Comparison of ENCODE assay signal across 8 cellular contexts in the genomic region with DNA sequence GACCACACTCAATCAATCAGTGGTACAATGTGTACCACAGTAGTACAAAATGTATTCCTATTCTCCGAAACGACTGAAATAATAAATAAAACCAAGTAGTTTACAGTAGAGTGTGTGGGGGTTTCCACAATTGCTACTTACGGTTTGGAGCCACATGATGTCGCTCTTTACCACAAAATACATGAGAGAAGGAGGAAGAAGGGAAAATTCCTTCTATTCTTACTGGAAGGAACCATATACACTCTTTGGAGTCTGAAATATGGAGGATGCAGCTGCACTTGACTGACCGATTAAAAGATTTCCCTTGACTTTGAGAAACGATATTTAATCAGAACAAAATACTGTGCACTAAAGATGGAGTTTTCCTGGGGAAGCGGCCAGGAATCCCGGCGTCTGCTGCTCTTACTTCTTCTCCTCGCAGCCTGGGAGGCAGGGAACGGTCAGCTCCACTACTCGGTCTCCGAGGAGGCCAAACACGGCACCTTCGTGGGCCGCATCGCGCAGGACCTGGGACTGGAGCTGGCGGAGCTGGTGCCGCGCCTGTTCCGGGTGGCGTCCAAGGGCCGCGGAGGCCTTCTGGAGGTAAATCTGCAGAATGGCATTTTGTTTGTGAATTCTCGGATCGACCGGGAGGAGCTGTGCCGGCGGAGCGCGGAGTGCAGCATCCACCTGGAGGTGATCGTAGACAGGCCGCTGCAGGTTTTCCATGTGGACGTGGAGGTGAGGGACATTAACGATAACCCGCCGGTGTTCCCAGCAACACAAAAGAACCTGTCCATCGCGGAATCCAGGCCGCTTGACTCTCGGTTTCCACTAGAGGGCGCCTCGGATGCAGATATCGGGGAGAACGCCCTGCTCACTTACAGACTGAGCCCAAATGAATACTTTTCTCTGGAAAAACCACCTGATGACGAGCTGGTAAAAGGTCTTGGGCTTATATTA. TPM values are rescaled to one million over a fixed set of nuclear protein-coding genes. Genes with fewer than 3 reads are reported as not detected.
DNase-seq lines count a peak whose midpoint lies in the region; ATAC-seq, FAIRE-seq and TF ChIP-seq lines count a peak whose summit lies in the region.

Gene PCDHA4 (plus strand): TSS at position 235 of the 942 bp plus-strand sequence.

- no peak within 1 kb of the TSS for H3K4me3 Mint-ChIP-seq in activated T-helper 1 cell treated with anti-CD3 and anti-CD28 coated beads, Interleukin-12 subunit alpha, Interleukin-12 subunit beta, Interleukin-2, Interleukin-4 antibody, amounts not matched to agents 30 ng/mL and 10 ng/mL and 1 ng/mL, durations not matched to agents 14 hours and 24 hours and 36 hours

- no peak for TF ChIP-seq CTCF in mucosa of descending colon (IDR thresholded peaks at IDR 0.05)

- no peak within 1 kb of the TSS for H3K27ac ChIP-seq in small intestine (ENCODE audit: low read depth in 1 of 2, low read length in 1 of 2)

- H3K36me3 Mint-ChIP-seq in activated T-helper 1 cell treated with anti-CD3 and anti-CD28 coated beads, Interleukin-12 subunit alpha, Interleukin-12 subunit beta, Interleukin-2, Interleukin-4 antibody, amounts not matched to agents 30 ng/mL and 10 ng/mL and 1 ng/mL, durations not matched to agents 14 hours and 24 hours and 36 hours (ENCODE audit: low read depth) = no peaks in the 10 kb centered on the region

- H3K27me3 ChIP-seq in small intestine (ENCODE audit: control insufficient read depth in 2 of 2, insufficient read depth in 2 of 2, low read length in 2 of 2) = peaks cover 0 to 9% of the 10 kb centered on the region in 2 donors

- DNase-seq in DMS53 (lab: John Stamatoyannopoulos, UW) = peak; percentile 92
- DNase-seq in NAMALWA (ENCODE audit: low spot score) = peak; percentile 15
- DNase-seq in dermis blood vessel endothelial cell = peak; percentile 38
- peak; percentile 27 to 45 (median 31) for DNase-seq in mucosa of descending colon
- DNase-seq in activated T-helper 1 cell treated with anti-CD3 and anti-CD28 coated beads, Interleukin-12 subunit alpha, Interleukin-12 subunit beta, Interleukin-2, Interleukin-4 antibody, amounts not matched to agents 30 ng/mL and 10 ng/mL and 1 ng/mL, durations not matched to agents 14 hours and 24 hours and 36 hours (ENCODE audit: low spot score) = no peak
- DNase-seq in small intestine = no peak
- DNase-seq in LoVo (ENCODE audit: low spot score) = no peak

- intact Hi-C loops in mucosa of descending colon (cut with DNase I, micrococcal nuclease) = no loop called here
- intact Hi-C loops in activated T-helper 1 cell treated with anti-CD3 and anti-CD28 coated beads, Interleukin-12 subunit alpha, Interleukin-12 subunit beta, Interleukin-2, Interleukin-4 antibody, amounts not matched to agents 30 ng/mL and 10 ng/mL and 1 ng/mL, durations not matched to agents 14 hours and 24 hours and 36 hours (cut with micrococcal nuclease) = no loop called here

- WGBS in small intestine, 3 donors = 21 to 43% (median 40%) methylated on average over 32 to 38 of the region's 47 CpGs

- FAIRE-seq in small intestine (lab: Jason Lieb, UNC) = no peak

- no peaks in the 10 kb centered on the region for H3K4me1 ChIP-seq in mucosa of descending colon (ENCODE audit: low read depth)
- H3K4me1 ChIP-seq in small intestine (ENCODE audit: control insufficient read depth in 2 of 2, insufficient read depth in 1 of 2, low read depth in 1 of 2, low read length in 1 of 2) = no peaks in the 10 kb centered on the region

- peak; percentile 56 for ATAC-seq in mucosa of descending colon
- no peak for ATAC-seq in GM18873 (IDR thresholded peaks at IDR 0.05; ENCODE audit: low FRiP score, unreplicated experiment)

- no peak within 1 kb of the TSS for H3K4me3 ChIP-seq in mucosa of descending colon
- H3K4me3 ChIP-seq in small intestine (ENCODE audit: low read depth in 1 of 2, low read length in 2 of 2) = no peak within 1 kb of the TSS

- H3K36me3 ChIP-seq in mucosa of descending colon (ENCODE audit: low read depth) (no peaks in the 10 kb centered on the region), small intestine (ENCODE audit: control insufficient read depth in 2 of 2, insufficient read depth in 2 of 2, low read length in 2 of 2) (no peaks in the 10 kb centered on the region)

- H3K27me3 Mint-ChIP-seq in activated T-helper 1 cell treated with anti-CD3 and anti-CD28 coated beads, Interleukin-12 subunit alpha, Interleukin-12 subunit beta, Interleukin-2, Interleukin-4 antibody, amounts not matched to agents 30 ng/mL and 10 ng/mL and 1 ng/mL, durations not matched to agents 14 hours and 24 hours and 36 hours (ENCODE audit: insufficient read depth) = no peaks in the 10 kb centered on the region

- H3K4me1 Mint-ChIP-seq in activated T-helper 1 cell treated with anti-CD3 and anti-CD28 coated beads, Interleukin-12 subunit alpha, Interleukin-12 subunit beta, Interleukin-2, Interleukin-4 antibody, amounts not matched to agents 30 ng/mL and 10 ng/mL and 1 ng/mL, durations not matched to agents 14 hours and 24 hours and 36 hours (ENCODE audit: low read depth) = no peaks in the 10 kb centered on the region

- no peak within 1 kb of the TSS for H3K27ac Mint-ChIP-seq in activated T-helper 1 cell treated with anti-CD3 and anti-CD28 coated beads, Interleukin-12 subunit alpha, Interleukin-12 subunit beta, Interleukin-2, Interleukin-4 antibody, amounts not matched to agents 30 ng/mL and 10 ng/mL and 1 ng/mL, durations not matched to agents 14 hours and 24 hours and 36 hours

- peaks cover 54% of the 10 kb centered on the region for H3K9me3 ChIP-seq in mucosa of descending colon
- peaks cover 4% of the 10 kb centered on the region for H3K9me3 ChIP-seq in small intestine (ENCODE audit: control insufficient read depth, low read depth)

- H3K9me3 Mint-ChIP-seq in activated T-helper 1 cell treated with anti-CD3 and anti-CD28 coated beads, Interleukin-12 subunit alpha, Interleukin-12 subunit beta, Interleukin-2, Interleukin-4 antibody, amounts not matched to agents 30 ng/mL and 10 ng/mL and 1 ng/mL, durations not matched to agents 14 hours and 24 hours and 36 hours = peaks cover 35% of the 10 kb centered on the region

RNA-seq across cellular contexts. Expression of gene PCDHA4, which starts in this region (rescaled TPM):
- total RNA-seq in dermis blood vessel endothelial cell (0.17 and 0.23 TPM in 2 replicates), mucosa of descending colon (under 1 TPM; 0.24 to 0.93 (median 0.85) TPM)
- total RNA-seq in activated T-helper 1 cell treated with anti-CD3 and anti-CD28 coated beads, Interleukin-12 subunit alpha, Interleukin-12 subunit beta, Interleukin-2, Interleukin-4 antibody, amounts not matched to agents 30 ng/mL and 10 ng/mL and 1 ng/mL, durations not matched to agents 14 hours and 24 hours and 36 hours = not detected in 2 replicates
- under 1 TPM in 1 of 3 donors, not detected in 2; 0.57 TPM for polyA plus RNA-seq in small intestine

Comparison
In these comparisons a context has a peak if more than half of its experiments do, and no peak if none do; other contexts are left out.
1. Peak in DNase-seq in dermis blood vessel endothelial cell; RNA of the gene not detected or under 1 TPM.
2. Peak in DNase-seq and ATAC-seq in mucosa of descending colon; RNA of the gene not detected or under 1 TPM.
3. DNase-seq: peak in DMS53 (single experiment) and NAMALWA (single experiment); none in activated T-helper 1 cell treated with anti-CD3 and anti-CD28 coated beads, Interleukin-12 subunit alpha, Interleukin-12 subunit beta, Interleukin-2, Interleukin-4 antibody, amounts not matched to agents 30 ng/mL and 10 ng/mL and 1 ng/mL, durations not matched to agents 14 hours and 24 hours and 36 hours (single experiment), small intestine (single experiment) and LoVo (single experiment).